ENCODE assay signal across 8 cellular contexts in genomic region chr2:121888189-121888557, GRCh38.
A peak's percentile ranks its signal among the peaks of the same experiment; 100 is the strongest.
DNase-seq lines count a peak whose midpoint lies in the region; ATAC-seq and TF ChIP-seq lines count a peak whose summit lies in the region.

No MANE protein-coding gene starts in this region.

- no peaks in the 10 kb centered on the region for H3K36me3 Mint-ChIP-seq in CD4-positive, alpha-beta T cell (ENCODE audit: low read depth)

- no peaks in the 10 kb centered on the region for H3K36me3 ChIP-seq in DND-41 (ENCODE audit: insufficient read depth, low read length)
- H3K36me3 ChIP-seq in upper lobe of right lung, result no peaks in the 10 kb centered on the region

- H3K27me3 ChIP-seq in DND-41 (ENCODE audit: insufficient read depth, low read length, poor library complexity), result no peaks in the 10 kb centered on the region
- H3K27me3 ChIP-seq in upper lobe of right lung, result no peaks in the 10 kb centered on the region
- H3K27me3 ChIP-seq in CD4-positive, alpha-beta T cell (ENCODE audit: control insufficient read depth, insufficient read depth, low read length), result no peaks in the 10 kb centered on the region

- H2AFZ ChIP-seq in DND-41 (ENCODE audit: low read depth, low read length), result no peak overlapping the region

- H3K9me3 Mint-ChIP-seq in CD4-positive, alpha-beta T cell, result no peaks in the 10 kb centered on the region

- H3K4me1 Mint-ChIP-seq in CD4-positive, alpha-beta T cell (ENCODE audit: low read depth), result no peaks in the 10 kb centered on the region

- H3K27me3 Mint-ChIP-seq in CD4-positive, alpha-beta T cell, result peaks cover 5% of the 10 kb centered on the region

- no peaks in the 10 kb centered on the region for H3K9me3 ChIP-seq in DND-41 (ENCODE audit: insufficient read depth, low read length, severe bottlenecking)
- no peaks in the 10 kb centered on the region for H3K9me3 ChIP-seq in upper lobe of right lung
- H3K9me3 ChIP-seq in CD4-positive, alpha-beta T cell (ENCODE audit: control insufficient read depth, low read length), result no peaks in the 10 kb centered on the region

- ATAC-seq in DND-41 (ENCODE audit: insufficient read depth, low read depth), result peak; percentile 61; the same call in 2 of the 3 replicates
- peak; percentile 95 for ATAC-seq in GM19351 (IDR thresholded peaks at IDR 0.05; ENCODE audit: unreplicated experiment)
- peak; percentile 78 for ATAC-seq in HG03460 (IDR thresholded peaks at IDR 0.05; ENCODE audit: unreplicated experiment)
- peak; percentile 41 for ATAC-seq in upper lobe of right lung
- no peak for ATAC-seq in CD4-positive, alpha-beta T cell (ENCODE audit: poor library complexity)

- H3K27ac ChIP-seq in DND-41 (ENCODE audit: low read length) (no peak overlapping the region), upper lobe of right lung (no peak overlapping the region)
- H3K27ac ChIP-seq in CD4-positive, alpha-beta T cell (ENCODE audit: low read depth, low read length), result no peak overlapping the region

- peak; percentile 20 for DNase-seq in DND-41
- DNase-seq in choroid plexus epithelial cell (ENCODE audit: low read depth), result no peak
- no peak for DNase-seq in upper lobe of right lung
- DNase-seq in CD4-positive, alpha-beta T cell, result no peak
- no peak for DNase-seq in activated effector memory CD4-positive, alpha-beta T cell treated with Interleukin-2 at 50 U/mL for 16 hours
- no peak for DNase-seq in T-helper 9 cell

- no peak overlapping the region for H3K4me2 ChIP-seq in DND-41 (ENCODE audit: insufficient read depth, low read length)

- no peak overlapping the region for H3K9ac ChIP-seq in DND-41 (ENCODE audit: low read depth, low read length)

- TF ChIP-seq CTCF in DND-41 (IDR thresholded peaks at IDR 0.05; ENCODE audit: borderline replicate concordance, extremely low read depth, low read length, poor library complexity, severe bottlenecking) (peak; percentile 52), choroid plexus epithelial cell (conservative IDR thresholded peaks at IDR 0.05; ENCODE audit: low read depth, low read length) (peak; percentile 28), upper lobe of right lung (IDR thresholded peaks at IDR 0.05) (no peak)
- no peak for TF ChIP-seq CTCF in CD4-positive, alpha-beta T cell (IDR thresholded peaks at IDR 0.05)

- CTCF ChIA-PET in CD4-positive, alpha-beta T cell (lab: Charles Lee), result no interaction called here

- no peaks in the 10 kb centered on the region for H3K4me1 ChIP-seq in DND-41 (ENCODE audit: insufficient read depth, low read length)
- H3K4me1 ChIP-seq in upper lobe of right lung, result no peaks in the 10 kb centered on the region

- H3K27ac Mint-ChIP-seq in CD4-positive, alpha-beta T cell, result no peak overlapping the region

- H3K4me3 ChIP-seq in DND-41 (ENCODE audit: low read depth in 1 of 2, low read length in 2 of 2), result no peak overlapping the region
- no peak overlapping the region for H3K4me3 ChIP-seq in choroid plexus epithelial cell (ENCODE audit: low read depth, low read length)
- H3K4me3 ChIP-seq in upper lobe of right lung, result no peak overlapping the region

- H4K20me1 ChIP-seq in DND-41 (ENCODE audit: insufficient read depth, low read length), result no peaks in the 10 kb centered on the region

- H3K79me2 ChIP-seq in DND-41 (ENCODE audit: insufficient read depth, low read length), result no peaks in the 10 kb centered on the region

- POLR2A ChIA-PET in CD4-positive, alpha-beta T cell (lab: Charles Lee), result no interaction called here

- intact Hi-C loops in upper lobe of right lung (cut with DNase I), result no loop called here
- intact Hi-C loops in CD4-positive, alpha-beta T cell (cut with DNase I, micrococcal nuclease), result no loop called here

- no peak overlapping the region for H3K4me3 Mint-ChIP-seq in CD4-positive, alpha-beta T cell

Comparison
In these comparisons a context has a peak if more than half of its experiments do, and no peak if none do; other contexts are left out.
1. CTCF ChIP-seq: peak in DND-41 (single experiment) and choroid plexus epithelial cell (single experiment); none in upper lobe of right lung (single experiment) and CD4-positive, alpha-beta T cell (single experiment).